Comparison of ENCODE assay signal across 8 cellular contexts in the genomic region with DNA sequence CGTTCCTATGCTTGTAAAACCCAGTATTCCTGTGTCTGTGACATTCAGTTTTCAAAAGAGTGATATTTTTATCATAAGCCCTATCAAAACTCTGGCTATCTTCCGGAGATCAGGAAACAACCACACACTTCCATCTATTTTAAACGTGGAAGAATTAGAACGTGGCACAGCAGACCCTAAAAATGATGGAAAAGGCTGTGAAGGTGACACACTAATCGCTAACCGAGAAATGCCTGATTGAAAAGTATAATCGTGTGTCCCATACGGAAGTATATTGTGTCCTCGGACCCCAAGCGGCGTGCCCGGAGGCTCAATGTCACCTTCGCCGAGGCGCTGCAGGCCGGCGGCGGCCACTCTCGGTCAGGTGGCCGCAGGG. TPM values are rescaled to one million over a fixed set of nuclear protein-coding genes. Genes with fewer than 3 reads are reported as not detected.
DNase-seq lines count a peak whose midpoint lies in the region; ATAC-seq and TF ChIP-seq lines count a peak whose summit lies in the region.

No MANE protein-coding gene starts in this region.

- peaks cover 56% of the 10 kb centered on the region for H3K79me2 ChIP-seq in MM.1S (ENCODE audit: low read length)

- no peaks in the 10 kb centered on the region; the same call in 1 of the 2 replicates for H3K36me3 ChIP-seq in MM.1S (replicated peaks; ENCODE audit: insufficient read depth, low read length)
- peaks cover 18% of the 10 kb centered on the region for H3K36me3 ChIP-seq in mesodermal cell (ENCODE audit: control insufficient read depth, insufficient read depth, low read length)

- H3K9me3 ChIP-seq in MM.1S (replicated peaks; ENCODE audit: insufficient read depth, low read length) = no peaks in the 10 kb centered on the region
- H3K9me3 ChIP-seq in mesodermal cell (ENCODE audit: control insufficient read depth, low read length) = no peaks in the 10 kb centered on the region

- H3K9me2 ChIP-seq in MM.1S (replicated peaks; ENCODE audit: insufficient read depth, low read length) = no peaks in the 10 kb centered on the region

- peak overlapping the region; percentile 89 for H3K4me3 ChIP-seq in MM.1S (ENCODE audit: low read length)
- peak overlapping the region; percentile 84 to 93 for H3K4me3 ChIP-seq in cardiac fibroblast (replicated peaks in 1 of 2; ENCODE audit: low read depth in 2 of 2, low read length in 2 of 2)
- peak overlapping the region; percentile 92 for H3K4me3 ChIP-seq in mesodermal cell (ENCODE audit: extremely low read depth, insufficient read depth, low read length, poor library complexity, severe bottlenecking)

- in situ Hi-C loops in G401 (cut with HindIII; ENCODE audit: low sequenced_read_pairs) = no loop called here

- peak overlapping the region; percentile 95 for H3K9ac ChIP-seq in MM.1S (ENCODE audit: low read length)

- ATAC-seq in GM21723 (IDR thresholded peaks at IDR 0.05; ENCODE audit: unreplicated experiment) = no peak
- ATAC-seq in GM21528 (IDR thresholded peaks at IDR 0.05; ENCODE audit: low FRiP score, unreplicated experiment) = no peak

- H3K27me3 ChIP-seq in MM.1S (replicated peaks; ENCODE audit: insufficient read depth, low read length) = no peaks in the 10 kb centered on the region

- H3K4me1 ChIP-seq in MM.1S (ENCODE audit: low read length) (peaks cover 16% of the 10 kb centered on the region), mesodermal cell (ENCODE audit: control insufficient read depth, insufficient read depth, low read length, poor library complexity, severe bottlenecking) (no peaks in the 10 kb centered on the region)

- TF ChIP-seq CTCF in MM.1S (IDR thresholded peaks at IDR 0.05; ENCODE audit: low read length) = no peak
- TF ChIP-seq CTCF in cardiac fibroblast (IDR thresholded peaks at IDR 0.05; ENCODE audit: low read depth, low read length) = no peak

- WGBS in mesodermal cell (ENCODE audit: insufficient coverage in 2 of 2), 2 experiments = 0 to 1% methylated on average over 17 to 18 of the region's 20 CpGs

- peak; percentile 29 for DNase-seq in G401 (ENCODE audit: low spot score)
- DNase-seq in MM.1S = no peak
- DNase-seq in cardiac fibroblast (ENCODE audit: low read depth in 2 of 2) = no peak
- no peak for DNase-seq in T-helper 9 cell
- no peak for DNase-seq in stimulated activated CD4-positive, alpha-beta T cell treated with anti-CD3 and anti-CD28 coated beads, Interleukin-15, amount 100 ng/mL, for 24 hours

- H3F3A ChIP-seq in MM.1S (ENCODE audit: insufficient read depth, low read length) = peaks cover 16% of the 10 kb centered on the region

- H3K4me2 ChIP-seq in MM.1S (ENCODE audit: low read depth, low read length) = peak overlapping the region; percentile 96

- peaks cover 6% of the 10 kb centered on the region; the same call in 1 of the 2 replicates for H4K20me1 ChIP-seq in MM.1S (ENCODE audit: insufficient read depth, low read length)

- peak overlapping the region; percentile 77; the same call in 1 of the 2 replicates for H2AFZ ChIP-seq in MM.1S (ENCODE audit: low read length)

- peak overlapping the region; percentile 95 for H3K27ac ChIP-seq in MM.1S (ENCODE audit: low read length)
- H3K27ac ChIP-seq in mesodermal cell (ENCODE audit: low read depth, low read length, severe bottlenecking) = peak overlapping the region; percentile 91

RNA-seq across cellular contexts. Expression of a gene that starts 0.7 kb away (rescaled TPM):
- total RNA-seq in G401 (2014; rRNA removed; shearing (Covaris generic)) = 290 and 313 TPM in 2 replicates
- 255 TPM for polyA plus RNA-seq in mesodermal cell (2013, experiment 1 of 2)
- 237 TPM for polyA plus RNA-seq in mesodermal cell (2013, experiment 2 of 2)

RNA-seq across cellular contexts. Expression of a gene that starts 19.4 kb away (rescaled TPM):
- total RNA-seq in G401 (2014; rRNA removed; shearing (Covaris generic)) = 28.8 and 31.8 TPM in 2 replicates
- 5.1 TPM for polyA plus RNA-seq in mesodermal cell (2013, experiment 1 of 2)
- polyA plus RNA-seq in mesodermal cell (2013, experiment 2 of 2) = 6.8 TPM

RNA-seq across cellular contexts. Expression of a gene that starts 30.6 kb away (rescaled TPM):
- 53.5 and 58.8 TPM in 2 replicates for total RNA-seq in G401 (2014; rRNA removed; shearing (Covaris generic))
- 49.4 TPM for polyA plus RNA-seq in mesodermal cell (2013, experiment 1 of 2)
- 44.3 TPM for polyA plus RNA-seq in mesodermal cell (2013, experiment 2 of 2)

RNA-seq across cellular contexts. Expression of a gene that starts 47.4 kb away (rescaled TPM):
- total RNA-seq in G401 (2014; rRNA removed; shearing (Covaris generic)) = 81.8 and 85.8 TPM in 2 replicates
- 29.0 TPM for polyA plus RNA-seq in mesodermal cell (2013, experiment 1 of 2)
- 23.3 TPM for polyA plus RNA-seq in mesodermal cell (2013, experiment 2 of 2)

RNA-seq across cellular contexts. Expression of a gene that starts 58.1 kb away (rescaled TPM):
- 7.7 and 15.0 TPM in 2 replicates for total RNA-seq in G401 (2014; rRNA removed; shearing (Covaris generic))
- 11.5 TPM for polyA plus RNA-seq in mesodermal cell (2013, experiment 1 of 2)
- 9.1 TPM for polyA plus RNA-seq in mesodermal cell (2013, experiment 2 of 2)
